ENCODE assay signal across 1 cellular context in the genomic region with DNA sequence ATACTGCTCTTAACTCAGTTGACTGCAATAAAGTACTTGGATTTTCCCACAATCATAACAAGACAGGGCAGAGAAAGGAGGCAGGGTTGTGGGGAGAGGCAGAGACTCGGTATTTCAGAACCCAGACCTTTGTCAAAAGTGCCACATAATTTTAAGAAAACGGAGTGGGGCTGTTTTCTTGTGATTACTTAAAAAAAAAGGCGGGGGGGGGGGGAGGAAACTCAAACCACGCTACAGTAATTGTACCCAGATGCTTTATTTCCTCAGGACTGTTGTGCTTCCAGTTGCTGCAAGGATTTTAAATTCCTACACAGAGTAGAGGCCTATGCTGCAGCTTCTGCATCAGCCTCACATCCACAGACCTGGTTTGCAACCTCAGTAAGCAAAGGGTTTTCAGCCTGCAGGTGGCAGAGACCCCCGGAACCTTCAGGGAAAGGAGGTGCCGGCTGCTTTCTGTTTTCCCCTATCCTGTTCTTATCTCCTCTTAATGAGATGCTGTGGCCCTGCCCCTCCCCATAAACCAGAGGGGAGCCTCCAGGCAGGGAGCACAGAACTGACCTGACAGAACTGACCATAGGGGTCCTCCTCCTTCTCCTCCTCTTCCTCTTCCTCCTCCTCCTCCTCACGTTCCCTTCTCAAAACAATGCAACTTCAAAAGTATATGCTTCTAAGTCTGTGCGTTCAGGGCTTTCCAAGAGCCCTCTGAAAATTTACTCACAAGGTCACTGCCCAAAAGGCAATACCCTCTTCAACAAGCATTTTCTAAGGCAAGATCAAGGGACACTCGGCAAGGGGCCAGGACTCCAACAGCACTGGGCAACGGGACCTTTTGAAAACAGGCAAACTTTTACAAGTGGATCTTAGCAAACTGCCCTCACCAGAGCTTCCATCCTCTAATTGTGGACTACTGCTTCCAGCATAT.
TF ChIP-seq lines count a peak whose summit lies in the region.

No MANE protein-coding gene starts in this region.

TF ChIP-seq in WTC11, 78 proteins besides CTCF, POLR2A, EP300 and RAD21 (continued from another document):
- TF ChIP-seq, protein P1, sequence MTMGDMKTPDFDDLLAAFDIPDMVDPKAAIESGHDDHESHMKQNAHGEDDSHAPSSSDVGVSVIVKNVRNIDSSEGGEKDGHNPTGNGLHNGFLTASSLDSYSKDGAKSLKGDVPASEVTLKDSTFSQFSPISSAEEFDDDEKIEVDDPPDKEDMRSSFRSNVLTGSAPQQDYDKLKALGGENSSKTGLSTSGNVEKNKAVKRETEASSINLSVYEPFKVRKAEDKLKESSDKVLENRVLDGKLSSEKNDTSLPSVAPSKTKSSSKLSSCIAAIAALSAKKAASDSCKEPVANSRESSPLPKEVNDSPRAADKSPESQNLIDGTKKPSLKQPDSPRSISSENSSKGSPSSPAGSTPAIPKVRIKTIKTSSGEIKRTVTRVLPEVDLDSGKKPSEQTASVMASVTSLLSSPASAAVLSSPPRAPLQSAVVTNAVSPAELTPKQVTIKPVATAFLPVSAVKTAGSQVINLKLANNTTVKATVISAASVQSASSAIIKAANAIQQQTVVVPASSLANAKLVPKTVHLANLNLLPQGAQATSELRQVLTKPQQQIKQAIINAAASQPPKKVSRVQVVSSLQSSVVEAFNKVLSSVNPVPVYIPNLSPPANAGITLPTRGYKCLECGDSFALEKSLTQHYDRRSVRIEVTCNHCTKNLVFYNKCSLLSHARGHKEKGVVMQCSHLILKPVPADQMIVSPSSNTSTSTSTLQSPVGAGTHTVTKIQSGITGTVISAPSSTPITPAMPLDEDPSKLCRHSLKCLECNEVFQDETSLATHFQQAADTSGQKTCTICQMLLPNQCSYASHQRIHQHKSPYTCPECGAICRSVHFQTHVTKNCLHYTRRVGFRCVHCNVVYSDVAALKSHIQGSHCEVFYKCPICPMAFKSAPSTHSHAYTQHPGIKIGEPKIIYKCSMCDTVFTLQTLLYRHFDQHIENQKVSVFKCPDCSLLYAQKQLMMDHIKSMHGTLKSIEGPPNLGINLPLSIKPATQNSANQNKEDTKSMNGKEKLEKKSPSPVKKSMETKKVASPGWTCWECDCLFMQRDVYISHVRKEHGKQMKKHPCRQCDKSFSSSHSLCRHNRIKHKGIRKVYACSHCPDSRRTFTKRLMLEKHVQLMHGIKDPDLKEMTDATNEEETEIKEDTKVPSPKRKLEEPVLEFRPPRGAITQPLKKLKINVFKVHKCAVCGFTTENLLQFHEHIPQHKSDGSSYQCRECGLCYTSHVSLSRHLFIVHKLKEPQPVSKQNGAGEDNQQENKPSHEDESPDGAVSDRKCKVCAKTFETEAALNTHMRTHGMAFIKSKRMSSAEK (CRISPR knock-in tag; IDR thresholded peaks at IDR 0.05; ENCODE audit: borderline replicate concordance) = no peak
- TF ChIP-seq ZNF263 (CRISPR knock-in tag; IDR thresholded peaks at IDR 0.05; ENCODE audit: low read depth) (no peak), NFYB (CRISPR knock-in tag; conservative IDR thresholded peaks at IDR 0.05; ENCODE audit: low read depth) (no peak), OVOL2 (CRISPR knock-in tag; IDR thresholded peaks at IDR 0.05; ENCODE audit: borderline replicate concordance) (no peak), NR1H2 (CRISPR knock-in tag; IDR thresholded peaks at IDR 0.05) (no peak), TEAD4 (CRISPR knock-in tag; IDR thresholded peaks at IDR 0.05) (no peak)
- TF ChIP-seq, protein P2, sequence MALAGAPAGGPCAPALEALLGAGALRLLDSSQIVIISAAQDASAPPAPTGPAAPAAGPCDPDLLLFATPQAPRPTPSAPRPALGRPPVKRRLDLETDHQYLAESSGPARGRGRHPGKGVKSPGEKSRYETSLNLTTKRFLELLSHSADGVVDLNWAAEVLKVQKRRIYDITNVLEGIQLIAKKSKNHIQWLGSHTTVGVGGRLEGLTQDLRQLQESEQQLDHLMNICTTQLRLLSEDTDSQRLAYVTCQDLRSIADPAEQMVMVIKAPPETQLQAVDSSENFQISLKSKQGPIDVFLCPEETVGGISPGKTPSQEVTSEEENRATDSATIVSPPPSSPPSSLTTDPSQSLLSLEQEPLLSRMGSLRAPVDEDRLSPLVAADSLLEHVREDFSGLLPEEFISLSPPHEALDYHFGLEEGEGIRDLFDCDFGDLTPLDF (CRISPR knock-in tag; IDR thresholded peaks at IDR 0.05) = no peak
TF ChIP-seq in WTC11: peak in this region for 0.
